ENCODE assay signal across 16 cellular contexts in genomic region chr18:55161966-55162365, GRCh38.
DNase-seq lines count a peak whose midpoint lies in the region; ATAC-seq and TF ChIP-seq lines count a peak whose summit lies in the region.
"Had no signal": no experiment of that assay in that cellular context is flagged by ENCODE, and none has a peak within 500 bp of the region (broad histone marks: within the 10 kb centered on the region; RNA-seq: fewer than 3 reads in every experiment).

No MANE protein-coding gene starts in this region.

- no peaks in the 10 kb centered on the region for H3K9me3 ChIP-seq in SK-N-MC (ENCODE audit: low read depth, low read length)
- no peaks in the 10 kb centered on the region for H3K9me3 ChIP-seq in gastroesophageal sphincter
- H3K9me3 ChIP-seq: A549, BE2C, HAP-1 had no signal

- H3K9me3 Mint-ChIP-seq in nephron: no peaks in the 10 kb centered on the region

- H3K4me1 ChIP-seq in gastroesophageal sphincter: no peaks in the 10 kb centered on the region
- H3K4me1 ChIP-seq: A549, BE2C, HAP-1 had no signal

- H3K27ac Mint-ChIP-seq in nephron: peak overlapping the region; percentile 38 to 68 (median 49)
- H3K27ac Mint-ChIP-seq: CD4-positive, alpha-beta memory T cell had no signal

- no peak for ATAC-seq in gastroesophageal sphincter
- ATAC-seq: A549, HepG2 had no signal

- no peak for TF ChIP-seq POLR2A in gastroesophageal sphincter (IDR thresholded peaks at IDR 0.05)

- DNase-seq in NCI-H510A (lab: John Stamatoyannopoulos, UW) (peak; percentile 16), SK-N-MC (ENCODE audit: low read depth, low spot score) (peak; percentile 8), fibroblast of the aortic adventitia (ENCODE audit: low read depth) (peak; percentile 22), hepatic stellate cell (ENCODE audit: low spot score) (no peak), cerebellar cortex (ENCODE audit: low spot score) (no peak)
- DNase-seq: BE2C; CD4-positive, alpha-beta memory T cell; DMS153; DMS79 treated with DMSO at 0.1 percent for 48 hours; EL had no signal

- no peak overlapping the region for H3K4me3 Mint-ChIP-seq in nephron
- H3K4me3 Mint-ChIP-seq: CD4-positive, alpha-beta memory T cell had no signal

- H3K9ac ChIP-seq in SK-N-MC (ENCODE audit: insufficient read length): no peak overlapping the region

- H3K27me3 Mint-ChIP-seq in nephron (ENCODE audit: low read depth): no peaks in the 10 kb centered on the region
- H3K27me3 Mint-ChIP-seq: CD4-positive, alpha-beta memory T cell had no signal

- H3K36me3 ChIP-seq in SK-N-MC (ENCODE audit: insufficient read depth, low read length) (no peaks in the 10 kb centered on the region), gastroesophageal sphincter (no peaks in the 10 kb centered on the region)
- H3K36me3 ChIP-seq: BE2C, HAP-1 had no signal

- H3K27me3 ChIP-seq in gastroesophageal sphincter: no peaks in the 10 kb centered on the region
- H3K27me3 ChIP-seq: BE2C had no signal

- peaks cover 17% of the 10 kb centered on the region for H3K4me1 Mint-ChIP-seq in nephron
- H3K4me1 Mint-ChIP-seq: CD4-positive, alpha-beta memory T cell had no signal

- H3K27ac ChIP-seq in SK-N-MC: no peak overlapping the region
- no peak overlapping the region for H3K27ac ChIP-seq in gastroesophageal sphincter
- H3K27ac ChIP-seq: A549, C4-2B had no signal

- WGBS in gastroesophageal sphincter (ENCODE audit: low coverage in 1 of 2), 2 donors: 60 to 68% methylated on average over 3 of the region's 4 CpGs

- H3K4me3 ChIP-seq in SK-N-MC (peak overlapping the region; percentile 41), fibroblast of the aortic adventitia (ENCODE audit: low read depth, low read length) (no peak overlapping the region), gastroesophageal sphincter (no peak overlapping the region)
- H3K4me3 ChIP-seq: A549, HAP-1 had no signal

- TF ChIP-seq CTCF in fibroblast of the aortic adventitia (IDR thresholded peaks at IDR 0.05; ENCODE audit: insufficient read depth, low read length) (no peak), nephron (IDR thresholded peaks at IDR 0.05; ENCODE audit: unreplicated experiment in 3 of 3) (no peak), gastroesophageal sphincter (IDR thresholded peaks at IDR 0.05) (no peak)

- no peak for TF ChIP-seq EP300 in gastroesophageal sphincter (IDR thresholded peaks at IDR 0.05)

- H3K36me3 Mint-ChIP-seq in nephron (ENCODE audit: low read depth): no peaks in the 10 kb centered on the region
- H3K36me3 Mint-ChIP-seq: CD4-positive, alpha-beta memory T cell had no signal

Comparison
In these comparisons a context has a peak if more than half of its experiments do, and no peak if none do; other contexts are left out.
1. DNase-seq: peak in NCI-H510A (single experiment), SK-N-MC (single experiment) and fibroblast of the aortic adventitia (single experiment); none in hepatic stellate cell (single experiment) and cerebellar cortex (single experiment).